In the genomic region with DNA sequence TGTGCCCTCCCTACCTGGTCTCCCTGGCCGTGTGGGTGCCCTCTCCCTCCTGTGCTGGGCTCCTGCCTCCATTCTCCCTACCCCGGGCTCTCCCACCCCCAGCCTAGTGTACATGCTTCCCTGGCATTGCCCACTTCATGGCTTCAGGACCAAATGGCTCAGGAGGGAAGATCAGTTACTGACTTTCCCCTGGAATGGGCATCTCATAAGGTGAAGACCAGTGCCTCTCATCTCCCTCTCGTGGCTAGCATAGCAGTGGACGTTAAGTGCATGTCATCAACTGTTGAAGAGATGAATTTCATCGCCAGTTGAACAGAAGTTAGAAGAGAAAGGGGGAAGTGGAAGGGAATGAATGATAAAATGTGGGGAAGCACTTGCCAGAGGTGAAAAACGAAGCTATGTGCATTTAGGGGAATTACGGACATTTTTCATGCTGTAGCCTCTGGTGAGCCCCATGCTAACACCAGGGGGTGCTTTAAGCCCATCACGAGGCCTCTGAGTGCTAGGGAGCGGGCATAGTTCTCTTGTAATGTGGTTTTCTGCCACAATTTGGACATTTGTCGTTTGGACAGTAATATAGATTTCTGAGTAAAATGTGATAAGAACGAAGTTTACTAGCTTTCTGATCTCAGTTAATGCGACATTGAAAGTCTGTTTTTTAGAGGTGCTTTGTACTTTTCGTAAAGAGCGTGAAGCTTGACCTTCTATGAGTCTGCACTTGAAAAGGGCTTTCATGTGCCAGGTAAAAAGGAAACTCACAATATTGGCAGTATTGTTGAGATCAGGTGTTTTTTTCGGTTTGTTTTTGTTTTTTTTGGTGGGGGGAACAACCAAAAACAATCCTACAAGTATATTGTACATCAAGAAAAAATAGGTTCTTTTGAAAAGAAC, we compare ENCODE assay signal across 1 cellular context.
A peak's percentile ranks its signal among the peaks of the same experiment; 100 is the strongest.
TF ChIP-seq lines count a peak whose summit lies in the region.

No MANE protein-coding gene starts in this region.

TF ChIP-seq in HepG2, 621 proteins besides CTCF, POLR2A, EP300 and RAD21 (continued from another document and continues in another):
- TF ChIP-seq, protein P1, sequence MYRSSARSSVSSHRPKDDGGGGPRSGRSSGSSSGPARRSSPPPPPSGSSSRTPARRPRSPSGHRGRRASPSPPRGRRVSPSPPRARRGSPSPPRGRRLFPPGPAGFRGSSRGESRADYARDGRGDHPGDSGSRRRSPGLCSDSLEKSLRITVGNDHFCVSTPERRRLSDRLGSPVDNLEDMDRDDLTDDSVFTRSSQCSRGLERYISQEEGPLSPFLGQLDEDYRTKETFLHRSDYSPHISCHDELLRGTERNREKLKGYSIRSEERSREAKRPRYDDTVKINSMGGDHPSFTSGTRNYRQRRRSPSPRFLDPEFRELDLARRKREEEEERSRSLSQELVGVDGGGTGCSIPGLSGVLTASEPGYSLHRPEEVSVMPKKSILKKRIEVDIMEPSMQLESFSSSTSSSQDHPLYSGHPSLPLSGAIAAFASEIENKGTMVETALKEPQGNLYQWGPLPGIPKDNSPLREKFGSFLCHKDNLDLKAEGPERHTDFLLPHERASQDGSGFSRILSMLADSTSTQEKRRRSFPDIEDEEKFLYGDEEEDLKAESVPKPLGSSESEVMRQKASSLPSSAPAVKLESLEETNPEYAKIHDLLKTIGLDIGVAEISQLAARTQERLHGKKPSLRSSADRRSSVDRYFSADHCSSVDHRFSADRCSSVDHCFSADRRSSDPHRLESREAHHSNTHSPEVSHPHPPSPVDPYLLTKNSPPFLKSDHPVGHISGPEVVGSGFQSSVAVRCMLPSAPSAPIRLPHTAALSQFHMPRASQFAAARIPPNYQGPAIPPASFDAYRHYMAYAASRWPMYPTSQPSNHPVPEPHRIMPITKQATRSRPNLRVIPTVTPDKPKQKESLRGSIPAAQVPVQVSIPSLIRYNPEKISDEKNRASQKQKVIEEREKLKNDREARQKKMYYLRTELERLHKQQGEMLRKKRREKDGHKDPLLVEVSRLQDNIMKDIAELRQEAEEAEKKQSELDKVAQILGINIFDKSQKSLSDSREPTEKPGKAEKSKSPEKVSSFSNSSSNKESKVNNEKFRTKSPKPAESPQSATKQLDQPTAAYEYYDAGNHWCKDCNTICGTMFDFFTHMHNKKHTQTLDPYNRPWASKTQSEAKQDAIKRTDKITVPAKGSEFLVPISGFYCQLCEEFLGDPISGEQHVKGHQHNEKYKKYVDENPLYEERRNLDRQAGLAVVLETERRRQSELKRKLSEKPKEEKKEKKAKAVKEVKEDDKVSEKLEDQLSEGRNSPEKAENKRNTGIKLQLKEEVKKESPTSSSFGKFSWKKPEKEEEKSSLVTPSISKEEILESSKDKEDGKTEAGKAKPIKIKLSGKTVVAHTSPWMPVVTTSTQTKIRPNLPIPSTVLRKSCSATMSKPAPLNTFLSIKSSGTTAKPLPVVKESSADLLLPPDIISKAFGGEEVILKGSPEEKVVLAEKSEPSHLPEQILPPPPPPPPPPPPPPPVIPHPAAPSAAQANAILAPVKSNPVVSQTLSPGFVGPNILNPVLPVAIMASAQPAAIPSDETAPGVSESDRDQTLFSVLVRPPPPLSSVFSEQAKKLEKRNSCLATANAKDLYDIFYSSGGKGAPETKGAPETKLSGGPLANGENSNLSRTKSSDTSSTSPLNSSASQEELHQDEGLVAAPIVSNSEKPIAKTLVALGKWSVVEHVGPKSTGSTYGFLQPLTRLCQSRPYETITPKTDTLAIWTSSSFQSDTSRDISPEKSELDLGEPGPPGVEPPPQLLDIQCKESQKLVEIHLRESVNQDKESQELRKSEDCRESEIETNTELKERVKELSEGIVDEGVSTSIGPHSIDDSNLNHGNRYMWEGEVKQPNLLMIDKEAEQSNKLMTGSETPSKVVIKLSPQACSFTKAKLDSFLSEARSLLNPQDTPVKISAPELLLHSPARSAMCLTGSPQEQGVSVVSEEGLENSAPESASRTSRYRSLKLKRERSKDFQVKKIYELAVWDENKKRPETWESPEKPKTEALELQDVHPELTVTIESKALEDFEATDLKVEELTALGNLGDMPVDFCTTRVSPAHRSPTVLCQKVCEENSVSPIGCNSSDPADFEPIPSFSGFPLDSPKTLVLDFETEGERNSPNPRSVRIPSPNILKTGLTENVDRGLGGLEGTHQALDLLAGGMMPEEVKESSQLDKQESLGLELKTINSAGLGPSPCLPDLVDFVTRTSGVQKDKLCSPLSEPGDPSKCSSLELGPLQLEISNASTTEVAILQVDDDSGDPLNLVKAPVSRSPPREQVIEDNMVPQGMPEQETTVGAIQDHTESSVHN (CRISPR knock-in tag; IDR thresholded peaks at IDR 0.05) = no peak
- TF ChIP-seq RARG (CRISPR knock-in tag; IDR thresholded peaks at IDR 0.05; ENCODE audit: low read depth) = no peak
- TF ChIP-seq NFIB (CRISPR knock-in tag; IDR thresholded peaks at IDR 0.05; ENCODE audit: borderline replicate concordance) = no peak
- TF ChIP-seq, protein P2, sequence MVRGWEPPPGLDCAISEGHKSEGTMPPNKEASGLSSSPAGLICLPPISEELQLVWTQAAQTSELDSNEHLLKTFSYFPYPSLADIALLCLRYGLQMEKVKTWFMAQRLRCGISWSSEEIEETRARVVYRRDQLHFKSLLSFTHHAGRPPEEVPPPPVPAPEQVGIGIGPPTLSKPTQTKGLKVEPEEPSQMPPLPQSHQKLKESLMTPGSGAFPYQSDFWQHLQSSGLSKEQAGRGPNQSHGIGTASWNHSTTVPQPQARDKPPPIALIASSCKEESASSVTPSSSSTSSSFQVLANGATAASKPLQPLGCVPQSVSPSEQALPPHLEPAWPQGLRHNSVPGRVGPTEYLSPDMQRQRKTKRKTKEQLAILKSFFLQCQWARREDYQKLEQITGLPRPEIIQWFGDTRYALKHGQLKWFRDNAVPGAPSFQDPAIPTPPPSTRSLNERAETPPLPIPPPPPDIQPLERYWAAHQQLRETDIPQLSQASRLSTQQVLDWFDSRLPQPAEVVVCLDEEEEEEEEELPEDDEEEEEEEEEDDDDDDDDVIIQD (CRISPR knock-in tag; IDR thresholded peaks at IDR 0.05; ENCODE audit: low read depth) = no peak
- no peak for TF ChIP-seq IKZF4 (CRISPR knock-in tag; IDR thresholded peaks at IDR 0.05; ENCODE audit: borderline replicate concordance, low read depth, not compliant biosample characterization)
- no peak for TF ChIP-seq WIZ (CRISPR knock-in tag; IDR thresholded peaks at IDR 0.05)
- no peak for TF ChIP-seq CBX2 (IDR thresholded peaks at IDR 0.05; ENCODE audit: low read depth, low read length)
- TF ChIP-seq CBX2 (CRISPR knock-in tag; IDR thresholded peaks at IDR 0.05; ENCODE audit: low read depth) = no peak
- no peak for TF ChIP-seq ZNF333 (CRISPR knock-in tag; IDR thresholded peaks at IDR 0.05; ENCODE audit: borderline replicate concordance)
- TF ChIP-seq, protein P3, sequence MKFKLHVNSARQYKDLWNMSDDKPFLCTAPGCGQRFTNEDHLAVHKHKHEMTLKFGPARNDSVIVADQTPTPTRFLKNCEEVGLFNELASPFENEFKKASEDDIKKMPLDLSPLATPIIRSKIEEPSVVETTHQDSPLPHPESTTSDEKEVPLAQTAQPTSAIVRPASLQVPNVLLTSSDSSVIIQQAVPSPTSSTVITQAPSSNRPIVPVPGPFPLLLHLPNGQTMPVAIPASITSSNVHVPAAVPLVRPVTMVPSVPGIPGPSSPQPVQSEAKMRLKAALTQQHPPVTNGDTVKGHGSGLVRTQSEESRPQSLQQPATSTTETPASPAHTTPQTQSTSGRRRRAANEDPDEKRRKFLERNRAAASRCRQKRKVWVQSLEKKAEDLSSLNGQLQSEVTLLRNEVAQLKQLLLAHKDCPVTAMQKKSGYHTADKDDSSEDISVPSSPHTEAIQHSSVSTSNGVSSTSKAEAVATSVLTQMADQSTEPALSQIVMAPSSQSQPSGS (CRISPR knock-in tag; IDR thresholded peaks at IDR 0.05) = 0 out of 2 replicates have a peak, but pooled peaks have one; percentile 63
- 0 out of 2 replicates have a peak, but pooled peaks have one; percentile 52 for TF ChIP-seq IRF2 (CRISPR knock-in tag; IDR thresholded peaks at IDR 0.05)
- 0 out of 2 replicates have a peak, but pooled peaks have one; percentile 11 for TF ChIP-seq TRIM24 (CRISPR knock-in tag; IDR thresholded peaks at IDR 0.05)
- TF ChIP-seq, protein P4, sequence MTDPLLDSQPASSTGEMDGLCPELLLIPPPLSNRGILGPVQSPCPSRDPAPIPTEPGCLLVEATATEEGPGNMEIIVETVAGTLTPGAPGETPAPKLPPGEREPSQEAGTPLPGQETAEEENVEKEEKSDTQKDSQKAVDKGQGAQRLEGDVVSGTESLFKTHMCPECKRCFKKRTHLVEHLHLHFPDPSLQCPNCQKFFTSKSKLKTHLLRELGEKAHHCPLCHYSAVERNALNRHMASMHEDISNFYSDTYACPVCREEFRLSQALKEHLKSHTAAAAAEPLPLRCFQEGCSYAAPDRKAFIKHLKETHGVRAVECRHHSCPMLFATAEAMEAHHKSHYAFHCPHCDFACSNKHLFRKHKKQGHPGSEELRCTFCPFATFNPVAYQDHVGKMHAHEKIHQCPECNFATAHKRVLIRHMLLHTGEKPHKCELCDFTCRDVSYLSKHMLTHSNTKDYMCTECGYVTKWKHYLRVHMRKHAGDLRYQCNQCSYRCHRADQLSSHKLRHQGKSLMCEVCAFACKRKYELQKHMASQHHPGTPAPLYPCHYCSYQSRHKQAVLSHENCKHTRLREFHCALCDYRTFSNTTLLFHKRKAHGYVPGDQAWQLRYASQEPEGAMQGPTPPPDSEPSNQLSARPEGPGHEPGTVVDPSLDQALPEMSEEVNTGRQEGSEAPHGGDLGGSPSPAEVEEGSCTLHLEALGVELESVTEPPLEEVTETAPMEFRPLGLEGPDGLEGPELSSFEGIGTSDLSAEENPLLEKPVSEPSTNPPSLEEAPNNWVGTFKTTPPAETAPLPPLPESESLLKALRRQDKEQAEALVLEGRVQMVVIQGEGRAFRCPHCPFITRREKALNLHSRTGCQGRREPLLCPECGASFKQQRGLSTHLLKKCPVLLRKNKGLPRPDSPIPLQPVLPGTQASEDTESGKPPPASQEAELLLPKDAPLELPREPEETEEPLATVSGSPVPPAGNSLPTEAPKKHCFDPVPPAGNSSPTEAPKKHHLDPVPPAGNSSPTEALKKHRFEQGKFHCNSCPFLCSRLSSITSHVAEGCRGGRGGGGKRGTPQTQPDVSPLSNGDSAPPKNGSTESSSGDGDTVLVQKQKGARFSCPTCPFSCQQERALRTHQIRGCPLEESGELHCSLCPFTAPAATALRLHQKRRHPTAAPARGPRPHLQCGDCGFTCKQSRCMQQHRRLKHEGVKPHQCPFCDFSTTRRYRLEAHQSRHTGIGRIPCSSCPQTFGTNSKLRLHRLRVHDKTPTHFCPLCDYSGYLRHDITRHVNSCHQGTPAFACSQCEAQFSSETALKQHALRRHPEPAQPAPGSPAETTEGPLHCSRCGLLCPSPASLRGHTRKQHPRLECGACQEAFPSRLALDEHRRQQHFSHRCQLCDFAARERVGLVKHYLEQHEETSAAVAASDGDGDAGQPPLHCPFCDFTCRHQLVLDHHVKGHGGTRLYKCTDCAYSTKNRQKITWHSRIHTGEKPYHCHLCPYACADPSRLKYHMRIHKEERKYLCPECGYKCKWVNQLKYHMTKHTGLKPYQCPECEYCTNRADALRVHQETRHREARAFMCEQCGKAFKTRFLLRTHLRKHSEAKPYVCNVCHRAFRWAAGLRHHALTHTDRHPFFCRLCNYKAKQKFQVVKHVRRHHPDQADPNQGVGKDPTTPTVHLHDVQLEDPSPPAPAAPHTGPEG (CRISPR knock-in tag; IDR thresholded peaks at IDR 0.05) = no peak
- no peak for TF ChIP-seq ZNF260 (CRISPR knock-in tag; IDR thresholded peaks at IDR 0.05; ENCODE audit: borderline replicate concordance, low read depth)
- TF ChIP-seq MXI1 (IDR thresholded peaks at IDR 0.05; ENCODE audit: borderline replicate concordance, low read depth, low read length) = 0 out of 3 replicates have a peak, but pooled peaks have one; percentile 35
- no peak for TF ChIP-seq MYNN (CRISPR knock-in tag; IDR thresholded peaks at IDR 0.05; ENCODE audit: low read depth)
- no peak for TF ChIP-seq SP2 (CRISPR knock-in tag; IDR thresholded peaks at IDR 0.05)
- TF ChIP-seq CENPT (CRISPR knock-in tag; IDR thresholded peaks at IDR 0.05; ENCODE audit: low read depth) = no peak
- peak; percentile 47; the same call in 1 of the 2 replicates for TF ChIP-seq KDM2A (CRISPR knock-in tag; IDR thresholded peaks at IDR 0.05; ENCODE audit: borderline replicate concordance, low read depth)
- no peak for TF ChIP-seq GFI1 (CRISPR knock-in tag; IDR thresholded peaks at IDR 0.05; ENCODE audit: borderline replicate concordance)
- no peak for TF ChIP-seq ZNF777 (CRISPR knock-in tag; IDR thresholded peaks at IDR 0.05)
- TF ChIP-seq HMGA1 (CRISPR knock-in tag; conservative IDR thresholded peaks at IDR 0.05) = no peak
- TF ChIP-seq, protein P5, sequence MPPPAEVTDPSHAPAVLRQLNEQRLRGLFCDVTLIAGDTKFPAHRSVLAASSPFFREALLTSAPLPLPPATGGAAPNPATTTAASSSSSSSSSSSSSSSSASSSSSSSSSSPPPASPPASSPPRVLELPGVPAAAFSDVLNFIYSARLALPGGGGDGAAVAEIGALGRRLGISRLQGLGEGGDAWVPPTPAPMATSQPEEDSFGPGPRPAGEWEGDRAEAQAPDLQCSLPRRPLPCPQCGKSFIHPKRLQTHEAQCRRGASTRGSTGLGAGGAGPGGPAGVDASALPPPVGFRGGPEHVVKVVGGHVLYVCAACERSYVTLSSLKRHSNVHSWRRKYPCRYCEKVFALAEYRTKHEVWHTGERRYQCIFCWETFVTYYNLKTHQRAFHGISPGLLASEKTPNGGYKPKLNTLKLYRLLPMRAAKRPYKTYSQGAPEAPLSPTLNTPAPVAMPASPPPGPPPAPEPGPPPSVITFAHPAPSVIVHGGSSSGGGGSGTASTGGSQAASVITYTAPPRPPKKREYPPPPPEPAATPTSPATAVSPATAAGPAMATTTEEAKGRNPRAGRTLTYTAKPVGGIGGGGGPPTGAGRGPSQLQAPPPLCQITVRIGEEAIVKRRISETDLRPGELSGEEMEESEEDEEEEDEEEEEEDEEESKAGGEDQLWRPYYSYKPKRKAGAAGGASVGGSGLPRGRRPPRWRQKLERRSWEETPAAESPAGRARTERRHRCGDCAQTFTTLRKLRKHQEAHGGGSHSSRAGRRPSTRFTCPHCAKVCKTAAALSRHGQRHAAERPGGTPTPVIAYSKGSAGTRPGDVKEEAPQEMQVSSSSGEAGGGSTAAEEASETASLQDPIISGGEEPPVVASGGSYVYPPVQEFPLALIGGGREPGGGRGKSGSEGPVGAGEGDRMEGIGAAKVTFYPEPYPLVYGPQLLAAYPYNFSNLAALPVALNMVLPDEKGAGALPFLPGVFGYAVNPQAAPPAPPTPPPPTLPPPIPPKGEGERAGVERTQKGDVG (CRISPR knock-in tag; IDR thresholded peaks at IDR 0.05; ENCODE audit: borderline replicate concordance) = no peak
- peak; percentile 43; the same call in 1 of the 2 replicates for TF ChIP-seq GATAD1 (CRISPR knock-in tag; IDR thresholded peaks at IDR 0.05)
- TF ChIP-seq GABPB1 (CRISPR knock-in tag; IDR thresholded peaks at IDR 0.05) = no peak
- no peak for TF ChIP-seq RBM22 (optimal IDR thresholded peaks at IDR 0.05; ENCODE audit: low read length)
- no peak for TF ChIP-seq CBX1 (IDR thresholded peaks at IDR 0.05; ENCODE audit: low read depth)
- TF ChIP-seq KLF6 (CRISPR knock-in tag; IDR thresholded peaks at IDR 0.05) = no peak
- peak; percentile 66; the same call in 1 of the 2 replicates for TF ChIP-seq KLF11 (CRISPR knock-in tag; IDR thresholded peaks at IDR 0.05)
- no peak for TF ChIP-seq GATA4 (IDR thresholded peaks at IDR 0.05; ENCODE audit: borderline replicate concordance, low read depth)
- no peak for TF ChIP-seq ZNF232 (CRISPR knock-in tag; IDR thresholded peaks at IDR 0.05; ENCODE audit: borderline replicate concordance)
- TF ChIP-seq ZNF75D (CRISPR knock-in tag; IDR thresholded peaks at IDR 0.05; ENCODE audit: borderline replicate concordance) = no peak
